In the genomic region with DNA sequence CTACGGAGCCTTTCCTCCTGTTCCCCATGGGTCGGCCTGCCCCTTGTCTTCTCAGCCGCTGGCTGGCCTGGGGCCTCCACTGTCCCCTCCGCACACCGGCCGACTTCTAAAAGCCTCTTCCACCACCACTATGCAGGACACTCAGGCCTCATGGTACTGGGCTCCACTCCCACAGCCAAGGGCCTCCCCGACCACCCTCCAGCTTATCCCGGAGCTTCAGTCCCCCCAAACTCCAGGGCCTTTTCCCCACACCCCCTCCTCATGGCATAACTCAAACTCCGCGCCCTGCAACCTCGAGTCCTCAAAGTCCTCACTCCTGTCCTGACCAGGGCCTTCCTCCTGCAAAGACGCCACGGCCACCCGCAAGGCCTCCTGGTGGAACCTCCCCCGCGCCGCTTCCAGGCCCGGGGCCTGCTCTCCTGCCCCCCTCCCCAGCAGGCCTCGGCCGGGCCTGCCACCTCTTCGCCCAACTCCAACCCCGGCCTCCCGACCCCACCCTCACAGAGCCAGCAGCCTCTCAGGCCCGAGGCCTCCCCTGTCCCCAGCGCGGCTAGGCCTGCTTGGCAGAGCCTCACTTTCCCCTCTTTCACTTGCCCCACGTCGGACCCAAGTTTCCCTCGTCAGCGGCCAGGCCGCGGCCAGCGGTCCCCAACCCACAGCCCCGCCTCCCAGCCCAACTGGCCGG, we compare ENCODE assay signal across 1 cellular context.
TF ChIP-seq lines count a peak whose summit lies in the region.

No MANE protein-coding gene starts in this region.

TF ChIP-seq in K562, 482 proteins besides CTCF, POLR2A, EP300 and RAD21 (continued from another document and continues in another):
- TF ChIP-seq SAFB (IDR thresholded peaks at IDR 0.05; ENCODE audit: borderline replicate concordance, low read depth, low read length), result no peak; the same call in 1 of the 2 replicates
- TF ChIP-seq CREB1 (IDR thresholded peaks at IDR 0.05), result no peak
- no peak for TF ChIP-seq CREB1 (CRISPR knock-in tag; IDR thresholded peaks at IDR 0.05)
- no peak for TF ChIP-seq ZBED1 (IDR thresholded peaks at IDR 0.05)
- TF ChIP-seq RBBP5 (IDR thresholded peaks at IDR 0.05; ENCODE audit: borderline replicate concordance, insufficient read depth, low read length, poor library complexity, severe bottlenecking), result no peak
- TF ChIP-seq HLTF (IDR thresholded peaks at IDR 0.05), result no peak
- TF ChIP-seq BDP1 (IDR thresholded peaks at IDR 0.05; ENCODE audit: insufficient read depth, insufficient read length), result no peak
- TF ChIP-seq, protein P1, sequence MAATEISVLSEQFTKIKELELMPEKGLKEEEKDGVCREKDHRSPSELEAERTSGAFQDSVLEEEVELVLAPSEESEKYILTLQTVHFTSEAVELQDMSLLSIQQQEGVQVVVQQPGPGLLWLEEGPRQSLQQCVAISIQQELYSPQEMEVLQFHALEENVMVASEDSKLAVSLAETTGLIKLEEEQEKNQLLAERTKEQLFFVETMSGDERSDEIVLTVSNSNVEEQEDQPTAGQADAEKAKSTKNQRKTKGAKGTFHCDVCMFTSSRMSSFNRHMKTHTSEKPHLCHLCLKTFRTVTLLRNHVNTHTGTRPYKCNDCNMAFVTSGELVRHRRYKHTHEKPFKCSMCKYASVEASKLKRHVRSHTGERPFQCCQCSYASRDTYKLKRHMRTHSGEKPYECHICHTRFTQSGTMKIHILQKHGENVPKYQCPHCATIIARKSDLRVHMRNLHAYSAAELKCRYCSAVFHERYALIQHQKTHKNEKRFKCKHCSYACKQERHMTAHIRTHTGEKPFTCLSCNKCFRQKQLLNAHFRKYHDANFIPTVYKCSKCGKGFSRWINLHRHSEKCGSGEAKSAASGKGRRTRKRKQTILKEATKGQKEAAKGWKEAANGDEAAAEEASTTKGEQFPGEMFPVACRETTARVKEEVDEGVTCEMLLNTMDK (IDR thresholded peaks at IDR 0.05; ENCODE audit: borderline replicate concordance, insufficient read depth, low read depth, low read length, poor library complexity, severe bottlenecking), result no peak
- TF ChIP-seq SMARCA5 (IDR thresholded peaks at IDR 0.05), result no peak
- no peak for TF ChIP-seq ZC3H8 (IDR thresholded peaks at IDR 0.05)
- no peak for TF ChIP-seq HMGXB4 (CRISPR knock-in tag; IDR thresholded peaks at IDR 0.05)
- no peak for TF ChIP-seq ZNF707 (CRISPR knock-in tag; conservative IDR thresholded peaks at IDR 0.05)
- no peak for TF ChIP-seq ZNF24 (IDR thresholded peaks at IDR 0.05)
- no peak for TF ChIP-seq NCOA4 (IDR thresholded peaks at IDR 0.05; ENCODE audit: partially characterized antibody)
- no peak for TF ChIP-seq SREBF1 (IDR thresholded peaks at IDR 0.05; ENCODE audit: borderline replicate concordance, low read depth, low read length)
- TF ChIP-seq CREM (IDR thresholded peaks at IDR 0.05; ENCODE audit: low read depth), result no peak
- no peak for TF ChIP-seq MBD1 (CRISPR knock-in tag; IDR thresholded peaks at IDR 0.05)
- peak; percentile 83 for TF ChIP-seq L3MBTL2 (IDR thresholded peaks at IDR 0.05)
- TF ChIP-seq STAG1 (CRISPR knock-in tag; IDR thresholded peaks at IDR 0.05; ENCODE audit: borderline replicate concordance), result no peak
- no peak for TF ChIP-seq ZNF212 (CRISPR knock-in tag; IDR thresholded peaks at IDR 0.05)
- TF ChIP-seq, protein P2, sequence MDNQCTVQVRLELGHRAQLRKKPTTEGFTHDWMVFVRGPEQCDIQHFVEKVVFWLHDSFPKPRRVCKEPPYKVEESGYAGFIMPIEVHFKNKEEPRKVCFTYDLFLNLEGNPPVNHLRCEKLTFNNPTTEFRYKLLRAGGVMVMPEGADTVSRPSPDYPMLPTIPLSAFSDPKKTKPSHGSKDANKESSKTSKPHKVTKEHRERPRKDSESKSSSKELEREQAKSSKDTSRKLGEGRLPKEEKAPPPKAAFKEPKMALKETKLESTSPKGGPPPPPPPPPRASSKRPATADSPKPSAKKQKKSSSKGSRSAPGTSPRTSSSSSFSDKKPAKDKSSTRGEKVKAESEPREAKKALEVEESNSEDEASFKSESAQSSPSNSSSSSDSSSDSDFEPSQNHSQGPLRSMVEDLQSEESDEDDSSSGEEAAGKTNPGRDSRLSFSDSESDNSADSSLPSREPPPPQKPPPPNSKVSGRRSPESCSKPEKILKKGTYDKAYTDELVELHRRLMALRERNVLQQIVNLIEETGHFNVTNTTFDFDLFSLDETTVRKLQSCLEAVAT (IDR thresholded peaks at IDR 0.05), result peak; percentile 34 to 78; a peak in 1 of 4 replicates
- no peak for TF ChIP-seq ZKSCAN8 (CRISPR knock-in tag; IDR thresholded peaks at IDR 0.05)
- TF ChIP-seq, protein P3, sequence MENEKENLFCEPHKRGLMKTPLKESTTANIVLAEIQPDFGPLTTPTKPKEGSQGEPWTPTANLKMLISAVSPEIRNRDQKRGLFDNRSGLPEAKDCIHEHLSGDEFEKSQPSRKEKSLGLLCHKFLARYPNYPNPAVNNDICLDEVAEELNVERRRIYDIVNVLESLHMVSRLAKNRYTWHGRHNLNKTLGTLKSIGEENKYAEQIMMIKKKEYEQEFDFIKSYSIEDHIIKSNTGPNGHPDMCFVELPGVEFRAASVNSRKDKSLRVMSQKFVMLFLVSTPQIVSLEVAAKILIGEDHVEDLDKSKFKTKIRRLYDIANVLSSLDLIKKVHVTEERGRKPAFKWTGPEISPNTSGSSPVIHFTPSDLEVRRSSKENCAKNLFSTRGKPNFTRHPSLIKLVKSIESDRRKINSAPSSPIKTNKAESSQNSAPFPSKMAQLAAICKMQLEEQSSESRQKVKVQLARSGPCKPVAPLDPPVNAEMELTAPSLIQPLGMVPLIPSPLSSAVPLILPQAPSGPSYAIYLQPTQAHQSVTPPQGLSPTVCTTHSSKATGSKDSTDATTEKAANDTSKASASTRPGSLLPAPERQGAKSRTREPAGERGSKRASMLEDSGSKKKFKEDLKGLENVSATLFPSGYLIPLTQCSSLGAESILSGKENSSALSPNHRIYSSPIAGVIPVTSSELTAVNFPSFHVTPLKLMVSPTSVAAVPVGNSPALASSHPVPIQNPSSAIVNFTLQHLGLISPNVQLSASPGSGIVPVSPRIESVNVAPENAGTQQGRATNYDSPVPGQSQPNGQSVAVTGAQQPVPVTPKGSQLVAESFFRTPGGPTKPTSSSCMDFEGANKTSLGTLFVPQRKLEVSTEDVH (IDR thresholded peaks at IDR 0.05; ENCODE audit: low read depth, partially characterized antibody), result no peak
- 0 out of 2 replicates have a peak, but pooled peaks have one; percentile 22 for TF ChIP-seq MEF2D (tag; conservative IDR thresholded peaks at IDR 0.05; ENCODE audit: low read depth)
- TF ChIP-seq NFXL1 (CRISPR knock-in tag; IDR thresholded peaks at IDR 0.05), result no peak
- no peak for TF ChIP-seq CHCHD3 (CRISPR knock-in tag; IDR thresholded peaks at IDR 0.05)
- TF ChIP-seq HDAC6 (IDR thresholded peaks at IDR 0.05; ENCODE audit: low read depth, low read length), result no peak
- no peak for TF ChIP-seq FOXK2 (conservative IDR thresholded peaks at IDR 0.05 in 1 of 2, IDR thresholded peaks at IDR 0.05 in 1 of 2; ENCODE audit: low read depth in 2 of 2)
- no peak for TF ChIP-seq FOSL1 (tag; conservative IDR thresholded peaks at IDR 0.05)
- TF ChIP-seq DIDO1 (tag; IDR thresholded peaks at IDR 0.05; ENCODE audit: low read depth), result no peak
- no peak for TF ChIP-seq HNRNPL (IDR thresholded peaks at IDR 0.05; ENCODE audit: low read depth, low read length)
- no peak for TF ChIP-seq BACH1 (tag; IDR thresholded peaks at IDR 0.05)
- no peak for TF ChIP-seq ZNF785 (CRISPR knock-in tag; IDR thresholded peaks at IDR 0.05)
- TF ChIP-seq SNIP1 (IDR thresholded peaks at IDR 0.05; ENCODE audit: low read depth), result no peak
- no peak for TF ChIP-seq BRF1 (IDR thresholded peaks at IDR 0.05; ENCODE audit: borderline replicate concordance, extremely low read depth, insufficient read length)
- no peak for TF ChIP-seq DPF2 (IDR thresholded peaks at IDR 0.05)
- no peak for TF ChIP-seq NFRKB (IDR thresholded peaks at IDR 0.05; ENCODE audit: low read depth)
- no peak for TF ChIP-seq CC2D1A (IDR thresholded peaks at IDR 0.05)
- TF ChIP-seq KLF16 (IDR thresholded peaks at IDR 0.05), result no peak
- TF ChIP-seq, protein P4, sequence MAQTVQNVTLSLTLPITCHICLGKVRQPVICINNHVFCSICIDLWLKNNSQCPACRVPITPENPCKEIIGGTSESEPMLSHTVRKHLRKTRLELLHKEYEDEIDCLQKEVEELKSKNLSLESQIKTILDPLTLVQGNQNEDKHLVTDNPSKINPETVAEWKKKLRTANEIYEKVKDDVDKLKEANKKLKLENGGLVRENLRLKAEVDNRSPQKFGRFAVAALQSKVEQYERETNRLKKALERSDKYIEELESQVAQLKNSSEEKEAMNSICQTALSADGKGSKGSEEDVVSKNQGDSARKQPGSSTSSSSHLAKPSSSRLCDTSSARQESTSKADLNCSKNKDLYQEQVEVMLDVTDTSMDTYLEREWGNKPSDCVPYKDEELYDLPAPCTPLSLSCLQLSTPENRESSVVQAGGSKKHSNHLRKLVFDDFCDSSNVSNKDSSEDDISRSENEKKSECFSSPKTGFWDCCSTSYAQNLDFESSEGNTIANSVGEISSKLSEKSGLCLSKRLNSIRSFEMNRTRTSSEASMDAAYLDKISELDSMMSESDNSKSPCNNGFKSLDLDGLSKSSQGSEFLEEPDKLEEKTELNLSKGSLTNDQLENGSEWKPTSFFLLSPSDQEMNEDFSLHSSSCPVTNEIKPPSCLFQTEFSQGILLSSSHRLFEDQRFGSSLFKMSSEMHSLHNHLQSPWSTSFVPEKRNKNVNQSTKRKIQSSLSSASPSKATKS (CRISPR knock-in tag; IDR thresholded peaks at IDR 0.05), result no peak
- TF ChIP-seq ARID1B (IDR thresholded peaks at IDR 0.05), result peak; percentile 27; the same call in 1 of the 2 replicates
- no peak for TF ChIP-seq STAT5B (CRISPR knock-in tag; IDR thresholded peaks at IDR 0.05)
- no peak for TF ChIP-seq SETDB1 (IDR thresholded peaks at IDR 0.05; ENCODE audit: low read length)
- no peak for TF ChIP-seq ZNF444 (CRISPR knock-in tag; IDR thresholded peaks at IDR 0.05)
- TF ChIP-seq, protein P5, sequence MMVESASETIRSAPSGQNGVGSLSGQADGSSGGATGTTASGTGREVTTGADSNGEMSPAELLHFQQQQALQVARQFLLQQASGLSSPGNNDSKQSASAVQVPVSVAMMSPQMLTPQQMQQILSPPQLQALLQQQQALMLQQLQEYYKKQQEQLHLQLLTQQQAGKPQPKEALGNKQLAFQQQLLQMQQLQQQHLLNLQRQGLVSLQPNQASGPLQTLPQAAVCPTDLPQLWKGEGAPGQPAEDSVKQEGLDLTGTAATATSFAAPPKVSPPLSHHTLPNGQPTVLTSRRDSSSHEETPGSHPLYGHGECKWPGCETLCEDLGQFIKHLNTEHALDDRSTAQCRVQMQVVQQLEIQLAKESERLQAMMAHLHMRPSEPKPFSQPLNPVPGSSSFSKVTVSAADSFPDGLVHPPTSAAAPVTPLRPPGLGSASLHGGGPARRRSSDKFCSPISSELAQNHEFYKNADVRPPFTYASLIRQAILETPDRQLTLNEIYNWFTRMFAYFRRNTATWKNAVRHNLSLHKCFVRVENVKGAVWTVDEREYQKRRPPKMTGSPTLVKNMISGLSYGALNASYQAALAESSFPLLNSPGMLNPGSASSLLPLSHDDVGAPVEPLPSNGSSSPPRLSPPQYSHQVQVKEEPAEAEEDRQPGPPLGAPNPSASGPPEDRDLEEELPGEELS (CRISPR knock-in tag; IDR thresholded peaks at IDR 0.05; ENCODE audit: borderline replicate concordance), result no peak
- TF ChIP-seq PML (IDR thresholded peaks at IDR 0.05; ENCODE audit: low read length), result no peak
- TF ChIP-seq ZNF79 (CRISPR knock-in tag; IDR thresholded peaks at IDR 0.05; ENCODE audit: low read depth), result no peak
- no peak for TF ChIP-seq TSC22D4 (tag; IDR thresholded peaks at IDR 0.05)
- no peak for TF ChIP-seq FOXO4 (CRISPR knock-in tag; IDR thresholded peaks at IDR 0.05)
- no peak; the same call in 1 of the 2 replicates for TF ChIP-seq ZBTB7A (IDR thresholded peaks at IDR 0.05; ENCODE audit: borderline replicate concordance, control insufficient read depth, low read depth, low read length)
- TF ChIP-seq ETV1 (tag; conservative IDR thresholded peaks at IDR 0.05; ENCODE audit: low read depth), result no peak
- TF ChIP-seq ZNF146 (CRISPR knock-in tag; IDR thresholded peaks at IDR 0.05; ENCODE audit: unreplicated experiment), result no peak
- TF ChIP-seq SUPT5H (IDR thresholded peaks at IDR 0.05), result no peak
- peak; percentile 5; the same call in 1 of the 2 replicates for TF ChIP-seq TCF3 (CRISPR knock-in tag; IDR thresholded peaks at IDR 0.05)
- no peak; a peak in 1 of 3 replicates for TF ChIP-seq CBX3 (IDR thresholded peaks at IDR 0.05; ENCODE audit: borderline replicate concordance in 1 of 2, low read length in 2 of 2)
- TF ChIP-seq ILF3 (IDR thresholded peaks at IDR 0.05; ENCODE audit: borderline replicate concordance), result no peak
- no peak for TF ChIP-seq RB1 (IDR thresholded peaks at IDR 0.05; ENCODE audit: low read depth)
